In the genomic region with DNA sequence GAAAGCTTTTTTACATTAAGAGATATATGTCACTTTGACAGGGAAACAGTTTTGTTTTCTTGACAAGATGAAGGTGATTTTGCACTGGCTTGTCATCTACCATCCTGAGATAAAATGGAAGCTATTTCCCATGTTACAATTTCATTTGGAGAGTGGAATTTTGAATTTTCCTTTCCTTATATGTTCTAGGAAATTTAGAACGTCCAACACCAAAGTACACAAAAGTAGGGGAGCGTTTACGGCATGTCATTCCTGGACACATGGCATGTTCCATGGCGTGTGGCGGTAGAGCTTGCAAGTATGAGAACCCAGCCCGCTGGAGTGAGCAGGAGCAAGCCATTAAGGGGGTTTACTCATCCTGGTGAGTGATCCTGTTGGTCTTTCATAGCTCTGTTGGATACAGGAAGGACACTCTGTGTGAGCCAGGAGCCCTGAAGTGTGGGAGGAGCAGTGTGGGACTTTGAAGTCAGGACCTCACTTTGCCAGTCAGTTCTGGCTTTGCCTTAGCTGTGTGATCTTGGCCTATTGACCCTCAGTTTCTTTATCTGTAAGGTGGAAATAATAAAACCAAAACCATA, we compare ENCODE assay signal across 15 cellular contexts. TPM values are rescaled to one million over a fixed set of nuclear protein-coding genes. Genes with fewer than 3 reads are reported as not detected.
DNase-seq lines count a peak whose midpoint lies in the region; ATAC-seq and TF ChIP-seq lines count a peak whose summit lies in the region.
"Had no signal": no experiment of that assay in that cellular context is flagged by ENCODE, and none has a peak within 500 bp of the region (broad histone marks: within the 10 kb centered on the region; RNA-seq: fewer than 3 reads in every experiment).

No MANE protein-coding gene starts in this region.

- peaks cover 10% of the 10 kb centered on the region for H3K36me3 ChIP-seq in RWPE2 (ENCODE audit: low read depth)

- H3K9me3 ChIP-seq in RWPE2 (ENCODE audit: severe bottlenecking), result no peaks in the 10 kb centered on the region
- H3K9me3 ChIP-seq: heart left ventricle had no signal

- H3K27ac Mint-ChIP-seq in activated naive CD8-positive, alpha-beta T cell treated with anti-CD3 and anti-CD28 coated beads, Interleukin-2, amount 50 U/mL, for 24 hours, result no peak overlapping the region
- no peak overlapping the region for H3K27ac Mint-ChIP-seq in activated naive CD8-positive, alpha-beta T cell treated with anti-CD3 and anti-CD28 coated beads for 36 hours
- H3K27ac Mint-ChIP-seq: activated T-cell treated with anti-CD3 and anti-CD28 coated beads, Interleukin-2, amount 50 U/mL, for 24 hours had no signal

- no peaks in the 10 kb centered on the region for H3K27me3 ChIP-seq in RWPE2 (ENCODE audit: insufficient read depth, poor library complexity, severe bottlenecking)
- H3K27me3 ChIP-seq: heart left ventricle had no signal

- H3K4me1 Mint-ChIP-seq in activated naive CD8-positive, alpha-beta T cell treated with anti-CD3 and anti-CD28 coated beads, Interleukin-2, amount 50 U/mL, for 24 hours, result peaks cover 6% of the 10 kb centered on the region
- H3K4me1 Mint-ChIP-seq in activated naive CD8-positive, alpha-beta T cell treated with anti-CD3 and anti-CD28 coated beads for 36 hours, result peaks cover 6% of the 10 kb centered on the region

- peak overlapping the region; percentile 3 for H3K4me3 Mint-ChIP-seq in activated naive CD8-positive, alpha-beta T cell treated with anti-CD3 and anti-CD28 coated beads, Interleukin-2, amount 50 U/mL, for 24 hours
- no peak overlapping the region for H3K4me3 Mint-ChIP-seq in activated naive CD8-positive, alpha-beta T cell treated with anti-CD3 and anti-CD28 coated beads for 36 hours
- H3K4me3 Mint-ChIP-seq: activated T-cell treated with anti-CD3 and anti-CD28 coated beads, Interleukin-2, amount 50 U/mL, for 24 hours; naive thymus-derived CD8-positive, alpha-beta T cell had no signal

- DNase-seq in activated naive CD8-positive, alpha-beta T cell treated with anti-CD3 and anti-CD28 coated beads, Interleukin-2, amount 50 U/mL, for 24 hours, result no peak
- no peak for DNase-seq in activated naive CD8-positive, alpha-beta T cell treated with anti-CD3 and anti-CD28 coated beads for 36 hours
- DNase-seq in RWPE2 (ENCODE audit: low spot score), result no peak
- peak; percentile 79 for DNase-seq in iPS DF 19.7 (ENCODE audit: low read depth, low spot score)
- DNase-seq in superior temporal gyrus (ENCODE audit: extremely low spot score), result peak; percentile 58
- no peak for DNase-seq in NCI-H524 (lab: John Stamatoyannopoulos, UW)
- DNase-seq in epidermal melanocyte (ENCODE audit: insufficient read length, low spot score), result no peak
- no peak for DNase-seq in NCI-H1417 treated with DMSO at 0.1 percent for 48 hours (lab: John Stamatoyannopoulos, UW)
- DNase-seq: activated T-cell treated with anti-CD3 and anti-CD28 coated beads, Interleukin-2, amount 50 U/mL, for 24 hours; GF-D8; heart left ventricle; naive thymus-derived CD8-positive, alpha-beta T cell; stimulated activated CD4-positive, alpha-beta T cell treated with anti-CD3 and anti-CD28 coated beads, Interleukin-1b, Interleukin-23, amount 100 ng/mL, for 48 hours had no signal

- ATAC-seq in activated naive CD8-positive, alpha-beta T cell treated with anti-CD3 and anti-CD28 coated beads, Interleukin-2, amount 50 U/mL, for 24 hours, result no peak
- ATAC-seq in RWPE2 (ENCODE audit: low read depth), result peak; percentile 60
- ATAC-seq: naive thymus-derived CD8-positive, alpha-beta T cell; Panc1 had no signal

- no peak for TF ChIP-seq CTCF in RWPE2 (IDR thresholded peaks at IDR 0.05; ENCODE audit: poor library complexity, severe bottlenecking)

- H3K4me1 ChIP-seq in RWPE2 (ENCODE audit: insufficient read depth, poor library complexity, severe bottlenecking), result peaks cover 23% of the 10 kb centered on the region

- no peaks in the 10 kb centered on the region for H3K27me3 Mint-ChIP-seq in activated naive CD8-positive, alpha-beta T cell treated with anti-CD3 and anti-CD28 coated beads, Interleukin-2, amount 50 U/mL, for 24 hours
- no peaks in the 10 kb centered on the region for H3K27me3 Mint-ChIP-seq in activated naive CD8-positive, alpha-beta T cell treated with anti-CD3 and anti-CD28 coated beads for 36 hours
- H3K27me3 Mint-ChIP-seq: activated T-cell treated with anti-CD3 and anti-CD28 coated beads, Interleukin-2, amount 50 U/mL, for 24 hours; naive thymus-derived CD8-positive, alpha-beta T cell had no signal

- H3K9me3 Mint-ChIP-seq in activated naive CD8-positive, alpha-beta T cell treated with anti-CD3 and anti-CD28 coated beads, Interleukin-2, amount 50 U/mL, for 24 hours, result no peaks in the 10 kb centered on the region
- no peaks in the 10 kb centered on the region for H3K9me3 Mint-ChIP-seq in activated naive CD8-positive, alpha-beta T cell treated with anti-CD3 and anti-CD28 coated beads for 36 hours
- H3K9me3 Mint-ChIP-seq: activated T-cell treated with anti-CD3 and anti-CD28 coated beads, Interleukin-2, amount 50 U/mL, for 24 hours; naive thymus-derived CD8-positive, alpha-beta T cell had no signal

- peaks cover 3% of the 10 kb centered on the region for H3K36me3 Mint-ChIP-seq in activated naive CD8-positive, alpha-beta T cell treated with anti-CD3 and anti-CD28 coated beads, Interleukin-2, amount 50 U/mL, for 24 hours (ENCODE audit: low read depth)
- H3K36me3 Mint-ChIP-seq in activated naive CD8-positive, alpha-beta T cell treated with anti-CD3 and anti-CD28 coated beads for 36 hours, result no peaks in the 10 kb centered on the region

- no peak overlapping the region for H3K4me3 ChIP-seq in RWPE2 (ENCODE audit: severe bottlenecking)

- H3K27ac ChIP-seq in RWPE2 (ENCODE audit: poor library complexity, severe bottlenecking), result no peak overlapping the region
- H3K27ac ChIP-seq: VCaP had no signal

RNA-seq across cellular contexts. Expression of a gene that starts 0.9 kb away (rescaled TPM):
- total RNA-seq in activated naive CD8-positive, alpha-beta T cell treated with anti-CD3 and anti-CD28 coated beads for 36 hours, result 1 to 10 TPM; 5.8 to 6.0 TPM

Comparison
In these comparisons a context has a peak if more than half of its experiments do, and no peak if none do; other contexts are left out.
1. DNase-seq: peak in iPS DF 19.7 (single experiment) and superior temporal gyrus (single experiment); none in activated naive CD8-positive, alpha-beta T cell treated with anti-CD3 and anti-CD28 coated beads, Interleukin-2, amount 50 U/mL, for 24 hours (single experiment), activated naive CD8-positive, alpha-beta T cell treated with anti-CD3 and anti-CD28 coated beads for 36 hours (single experiment), RWPE2 (single experiment), NCI-H524 (0 of 2), epidermal melanocyte (single experiment) and NCI-H1417 treated with DMSO at 0.1 percent for 48 hours (single experiment).